ENCODE assay signal across 26 cellular contexts in genomic region chr4:89665662-89666061, GRCh38.
"Had no signal": no experiment of that assay in that cellular context is flagged by ENCODE, and none has a peak within 500 bp of the region (broad histone marks: within the 10 kb centered on the region; RNA-seq: fewer than 3 reads in every experiment).

No MANE protein-coding gene starts in this region.

- FAIRE-seq: frontal cortex, small intestine had no signal

- H3K36me3 Mint-ChIP-seq: naive thymus-derived CD4-positive, alpha-beta T cell; neural progenitor cell; type B pancreatic cell had no signal

- H3K9ac ChIP-seq: neural progenitor cell, parathyroid adenoma had no signal

- DNase-seq: colonic mucosa; effector CD8-positive, alpha-beta T cell; endodermal cell; esophagus squamous epithelium; head of caudate nucleus; left cardiac atrium; left lung; mesendoderm; midbrain; naive thymus-derived CD4-positive, alpha-beta T cell; right lobe of liver; small intestine; stimulated activated CD4-positive, alpha-beta T cell treated with anti-CD3 and anti-CD28 coated beads, Interleukin-12 subunit alpha, Interleukin-12 subunit beta, amount 100 ng/mL, for 4 hours; stimulated activated CD4-positive, alpha-beta T cell treated with anti-CD3 and anti-CD28 coated beads, Interleukin-1b, Interleukin-23, amount 100 ng/mL, for 48 hours; stimulated activated CD4-positive, alpha-beta T cell treated with anti-CD3 and anti-CD28 coated beads, Interleukin-4, amount 100 ng/mL, for 1 hour; stimulated activated CD8-positive, alpha-beta memory T cell treated with anti-CD3 and anti-CD28 coated beads, Interleukin-4, amount 100 ng/mL, for 48 hours; stimulated activated naive CD4-positive, alpha-beta T cell; stimulated activated naive CD8-positive, alpha-beta T cell treated with anti-CD3 and anti-CD28 coated beads, Interleukin-15, amount 100 ng/mL, for 72 hours; thyroid gland had no signal

- H2AFZ ChIP-seq: neural progenitor cell, parathyroid adenoma had no signal

- H3K9me3 ChIP-seq: colonic mucosa, esophagus squamous epithelium, left lung, right lobe of liver, thyroid gland had no signal

- ATAC-seq: left cardiac atrium; left lung; naive thymus-derived CD4-positive, alpha-beta T cell; right lobe of liver; stimulated activated naive CD8-positive, alpha-beta T cell treated with anti-CD3 and anti-CD28 coated beads, Interleukin-15, amount 100 ng/mL, for 72 hours had no signal

- H3K4me3 ChIP-seq: colonic mucosa, esophagus squamous epithelium, left lung, neural progenitor cell, right lobe of liver, thyroid gland had no signal

- H3K27ac Mint-ChIP-seq: dendritic cell treated with granulocyte-macrophage colony-stimulating factor and Interleukin-4, amounts not matched to agents 40 ng/mL and 50 ng/mL, for 4 days; endodermal cell; naive thymus-derived CD4-positive, alpha-beta T cell; nephron; neural progenitor cell; progenitor cell of endocrine pancreas; stimulated activated naive CD8-positive, alpha-beta T cell treated with anti-CD3 and anti-CD28 coated beads, Interleukin-15, amount 100 ng/mL, for 72 hours; type B pancreatic cell had no signal

- H3K27ac ChIP-seq: colonic mucosa, esophagus squamous epithelium, left lung, neural progenitor cell, parathyroid adenoma, right lobe of liver, thyroid gland had no signal

- H3K27me3 Mint-ChIP-seq: dendritic cell treated with granulocyte-macrophage colony-stimulating factor and Interleukin-4, amounts not matched to agents 40 ng/mL and 50 ng/mL, for 4 days; progenitor cell of endocrine pancreas; type B pancreatic cell had no signal

- H3K4me2 ChIP-seq: neural progenitor cell had no signal

- H3K4me1 ChIP-seq: colonic mucosa, left lung, parathyroid adenoma, right lobe of liver had no signal

- H3K79me2 ChIP-seq: parathyroid adenoma had no signal

- H3K27me3 ChIP-seq: colonic mucosa, left lung, neural progenitor cell, right lobe of liver, thyroid gland had no signal

- H3K4me3 Mint-ChIP-seq: dendritic cell treated with granulocyte-macrophage colony-stimulating factor and Interleukin-4, amounts not matched to agents 40 ng/mL and 50 ng/mL, for 4 days; endodermal cell; naive thymus-derived CD4-positive, alpha-beta T cell; nephron; neural progenitor cell; stimulated activated naive CD8-positive, alpha-beta T cell treated with anti-CD3 and anti-CD28 coated beads, Interleukin-15, amount 100 ng/mL, for 72 hours; type B pancreatic cell had no signal

- H3K36me3 ChIP-seq: colonic mucosa, esophagus squamous epithelium, left lung, neural progenitor cell, right lobe of liver, thyroid gland had no signal

- H3K4me1 Mint-ChIP-seq: naive thymus-derived CD4-positive, alpha-beta T cell; nephron; stimulated activated naive CD8-positive, alpha-beta T cell treated with anti-CD3 and anti-CD28 coated beads, Interleukin-15, amount 100 ng/mL, for 72 hours had no signal

- H3K9me3 Mint-ChIP-seq: dendritic cell treated with granulocyte-macrophage colony-stimulating factor and Interleukin-4, amounts not matched to agents 40 ng/mL and 50 ng/mL, for 4 days; endodermal cell; naive thymus-derived CD4-positive, alpha-beta T cell; nephron; neural progenitor cell; stimulated activated naive CD8-positive, alpha-beta T cell treated with anti-CD3 and anti-CD28 coated beads, Interleukin-15, amount 100 ng/mL, for 72 hours; type B pancreatic cell had no signal
